ENCODE assay signal across 26 cellular contexts in the genomic region with DNA sequence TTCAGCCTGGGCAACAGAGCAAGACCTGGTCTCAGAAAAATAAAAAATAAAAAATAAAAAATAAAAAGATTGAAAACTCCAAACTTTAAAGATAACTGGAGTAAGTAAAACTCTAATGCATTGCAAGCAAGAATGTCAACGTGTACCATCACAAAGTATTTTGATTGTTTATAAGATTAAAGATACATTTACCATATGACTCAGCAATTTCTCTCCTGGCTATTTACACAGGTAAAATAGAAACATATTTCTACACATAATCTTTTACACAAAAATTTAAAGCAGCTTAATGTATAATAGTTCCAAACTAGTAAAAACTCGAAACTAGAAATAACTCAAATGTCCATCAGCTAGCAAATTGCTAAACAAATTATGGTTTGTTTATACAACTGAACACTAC.
"Had no signal": no experiment of that assay in that cellular context is flagged by ENCODE, and none has a peak within 500 bp of the region (broad histone marks: within the 10 kb centered on the region; RNA-seq: fewer than 3 reads in every experiment).

No MANE protein-coding gene starts in this region.

- H3K27me3 ChIP-seq: ascending aorta, cardiac muscle cell, MG63, Peyer's patch, SJCRH30 had no signal

- H3K27ac ChIP-seq: ascending aorta, cardiac muscle cell, Peyer's patch, RWPE1, SJCRH30, SK-N-MC had no signal

- ATAC-seq: activated CD8-positive, alpha-beta T cell treated with anti-CD3 and anti-CD28 coated beads, Interleukin-2, amount 10 ng/mL, durations not matched to agents 7 days and 5 days; Right ventricle myocardium inferior had no signal

- H3K36me3 ChIP-seq: ascending aorta, cardiac muscle cell, MG63, Peyer's patch, SJCRH30 had no signal

- H3K4me3 ChIP-seq: ascending aorta, cardiac muscle cell, MG63, Peyer's patch, SJCRH30, SK-N-MC had no signal

- H3K4me1 ChIP-seq: ascending aorta, Peyer's patch, SJCRH30 had no signal

- H3K9me3 ChIP-seq: ascending aorta, MG63, Peyer's patch, SJCRH30 had no signal

- DNase-seq: activated CD4-positive, alpha-beta T cell treated with anti-CD3 and anti-CD28 coated beads, Interleukin-2, amount 10 ng/mL, durations not matched to agents 7 days and 5 days; activated CD4-positive, alpha-beta T cell treated with anti-CD3 and anti-CD28 coated beads, Interleukin-2, amount 50 U/mL, for 48 hours; activated CD8-positive, alpha-beta T cell treated with anti-CD3 and anti-CD28 coated beads, Interleukin-2, amount 10 ng/mL, durations not matched to agents 7 days and 5 days; activated gamma-delta T cell; activated naive CD4-positive, alpha-beta T cell treated with Interleukin-2 at 50 U/mL for 16 hours; activated naive CD8-positive, alpha-beta T cell treated with anti-CD3 and anti-CD28 coated beads, Interleukin-2, amount 10 ng/mL, durations not matched to agents 7 days and 5 days; activated T-cell treated with anti-CD3 and anti-CD28 coated beads, Interleukin-2, amount 50 U/mL, for 24 hours; amygdala; Karpas-422; MG63; NCI-H1048; NCI-H1105 treated with DMSO at 0.1 percent for 48 hours; NCI-H1436; NCI-H1694; NCI-H1930; NCI-H2081 treated with DMSO at 0.1 percent for 48 hours; NCI-H345; NCI-H524 treated with DMSO at 0.1 percent for 48 hours; Peyer's patch; SJCRH30; T1000 had no signal
